ENCODE assay signal across 23 cellular contexts in the genomic region with DNA sequence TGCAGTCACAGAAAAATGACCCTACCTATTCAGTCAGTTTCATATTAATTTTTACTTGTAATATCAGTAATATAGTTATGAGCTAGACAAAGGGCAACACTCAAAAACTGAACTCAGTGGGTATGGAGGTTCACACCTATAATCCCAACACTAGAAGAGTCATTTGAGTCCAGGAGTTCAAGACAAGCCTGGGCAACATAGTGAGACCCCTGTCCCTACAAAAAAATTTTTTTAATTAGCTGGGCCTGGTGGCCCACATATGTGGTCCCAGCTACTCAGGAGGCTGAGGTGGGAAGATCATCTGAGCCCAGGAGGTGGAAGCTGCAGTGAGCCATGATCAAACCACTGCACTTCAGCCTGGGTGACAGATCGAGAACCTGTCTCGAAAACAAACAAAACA. TPM values are rescaled to one million over a fixed set of nuclear protein-coding genes. Genes with fewer than 3 reads are reported as not detected.
A peak's percentile ranks its signal among the peaks of the same experiment; 100 is the strongest.
DNase-seq lines count a peak whose midpoint lies in the region; ATAC-seq and TF ChIP-seq lines count a peak whose summit lies in the region.
"Had no signal": no experiment of that assay in that cellular context is flagged by ENCODE, and none has a peak within 500 bp of the region (broad histone marks: within the 10 kb centered on the region; RNA-seq: fewer than 3 reads in every experiment).

No MANE protein-coding gene starts in this region.

- TF ChIP-seq POLR2A in sigmoid colon (IDR thresholded peaks at IDR 0.05), result no peak

- H3K36me3 ChIP-seq in HEK293 (ENCODE audit: control insufficient read depth in 2 of 2, insufficient read depth in 1 of 2, low read length in 2 of 2), result peaks cover 0 to 43% of the 10 kb centered on the region in 2 experiments
- peaks cover 45% of the 10 kb centered on the region for H3K36me3 ChIP-seq in adipocyte (ENCODE audit: control insufficient read depth, insufficient read depth, low read length, severe bottlenecking)
- H3K36me3 ChIP-seq in sigmoid colon, result peaks cover 0 to 47% (median 13%) of the 10 kb centered on the region in 4 donors

- H3K9me3 ChIP-seq in HEK293 (ENCODE audit: control insufficient read depth, insufficient read depth, low read depth, low read length), result no peaks in the 10 kb centered on the region
- H3K9me3 ChIP-seq in adipocyte (ENCODE audit: control insufficient read depth, low read length), result no peaks in the 10 kb centered on the region
- H3K9me3 ChIP-seq in sigmoid colon, result no peaks in the 10 kb centered on the region
- H3K9me3 ChIP-seq: testis had no signal

- no peak for ATAC-seq in activated CD8-positive, alpha-beta memory T cell treated with anti-CD3 and anti-CD28 coated beads, Interleukin-2, amount 10 ng/mL, durations not matched to agents 7 days and 5 days
- ATAC-seq in GM18868 (IDR thresholded peaks at IDR 0.05; ENCODE audit: unreplicated experiment) (no peak), HG03354 (IDR thresholded peaks at IDR 0.05; ENCODE audit: poor library complexity, severe bottlenecking, unreplicated experiment) (no peak)
- ATAC-seq: left lobe of liver had no signal

- 95 to 96% methylated on average over 2 of the region's 2 CpGs for WGBS in sigmoid colon, 2 donors

- H3K27ac ChIP-seq in HEK293 (ENCODE audit: extremely low read depth, low read depth, low read length), result no peak overlapping the region
- H3K27ac ChIP-seq in sigmoid colon, result no peak overlapping the region
- H3K27ac ChIP-seq: KMS-11, testis, VCaP had no signal

- peaks cover 42% of the 10 kb centered on the region for H3K36me3 Mint-ChIP-seq in activated CD8-positive, alpha-beta memory T cell treated with anti-CD3 and anti-CD28 coated beads, Interleukin-2, amount 10 ng/mL, durations not matched to agents 7 days and 5 days
- peaks cover 30% of the 10 kb centered on the region for H3K36me3 Mint-ChIP-seq in nephron (ENCODE audit: low read depth)

- TF ChIP-seq EP300 in sigmoid colon (IDR thresholded peaks at IDR 0.05), result no peak

- peaks cover 52% of the 10 kb centered on the region for H3K4me1 Mint-ChIP-seq in activated CD8-positive, alpha-beta memory T cell treated with anti-CD3 and anti-CD28 coated beads, Interleukin-2, amount 10 ng/mL, durations not matched to agents 7 days and 5 days
- H3K4me1 Mint-ChIP-seq in nephron, result peaks cover 43% of the 10 kb centered on the region

- H3K27me3 ChIP-seq in adipocyte (replicated peaks; ENCODE audit: control insufficient read depth, insufficient read depth, low read length) (no peaks in the 10 kb centered on the region), sigmoid colon (no peaks in the 10 kb centered on the region)
- H3K27me3 ChIP-seq: testis had no signal

- POLR2A ChIA-PET in HEK293 (lab: Yijun Ruan, JAX), result no interaction called here

- no peak overlapping the region for H3K27ac Mint-ChIP-seq in activated CD8-positive, alpha-beta memory T cell treated with anti-CD3 and anti-CD28 coated beads, Interleukin-2, amount 10 ng/mL, durations not matched to agents 7 days and 5 days
- no peak overlapping the region for H3K27ac Mint-ChIP-seq in nephron
- H3K27ac Mint-ChIP-seq: activated T-helper 2 cell treated with anti-CD3 and anti-CD28 coated beads, Interferon-gamma antibody, Interleukin-2, Interleukin-4, amounts not matched to agents 10 μg/mL and 5 μg/mL and 100 μg/mL, durations not matched to agents 14 hours and 24 hours and 36 hours had no signal

- CTCF ChIA-PET in activated CD8-positive, alpha-beta memory T cell treated with anti-CD3 and anti-CD28 coated beads, Interleukin-2, amount 10 ng/mL, durations not matched to agents 7 days and 5 days (lab: Charles Lee), result interaction anchor here (1.0 kb wide), 1 partner anchor 12 kb away, joined by 4 read pairs; no protein-coding TSS in a partner anchor
- CTCF ChIA-PET in HEK293 (lab: Yijun Ruan, JAX), result no interaction called here

- H3K9me3 Mint-ChIP-seq in activated CD8-positive, alpha-beta memory T cell treated with anti-CD3 and anti-CD28 coated beads, Interleukin-2, amount 10 ng/mL, durations not matched to agents 7 days and 5 days (ENCODE audit: low read depth), result no peaks in the 10 kb centered on the region
- H3K9me3 Mint-ChIP-seq in nephron, result no peaks in the 10 kb centered on the region
- H3K9me3 Mint-ChIP-seq: activated T-helper 2 cell treated with anti-CD3 and anti-CD28 coated beads, Interferon-gamma antibody, Interleukin-2, Interleukin-4, amounts not matched to agents 10 μg/mL and 5 μg/mL and 100 μg/mL, durations not matched to agents 14 hours and 24 hours and 36 hours had no signal

- no peaks in the 10 kb centered on the region for H3K27me3 Mint-ChIP-seq in activated CD8-positive, alpha-beta memory T cell treated with anti-CD3 and anti-CD28 coated beads, Interleukin-2, amount 10 ng/mL, durations not matched to agents 7 days and 5 days
- H3K27me3 Mint-ChIP-seq in nephron (ENCODE audit: low read depth), result no peaks in the 10 kb centered on the region

- DNase-seq in activated CD8-positive, alpha-beta memory T cell treated with anti-CD3 and anti-CD28 coated beads, Interleukin-2, amount 10 ng/mL, durations not matched to agents 7 days and 5 days, result no peak
- DNase-seq in activated CD8-positive, alpha-beta memory T cell treated with anti-CD3 and anti-CD28 coated beads for 24 hours, result no peak
- DNase-seq in adipocyte (ENCODE audit: low read depth) (no peak), sigmoid colon (no peak)
- DNase-seq: anterior cingulate cortex; C1 segment of cervical spinal cord; DMS53; effector memory CD4-positive, alpha-beta T cell; glutamatergic neuron; NCI-H1048; NCI-H2029; NCI-H446 treated with DMSO at 0.1 percent for 48 hours; nucleus accumbens; RPMI8226; testis had no signal

- TF ChIP-seq CTCF in HEK293 (tag by site-specific recombination; IDR thresholded peaks at IDR 0.05) (no peak), nephron (IDR thresholded peaks at IDR 0.05; ENCODE audit: unreplicated experiment in 3 of 3) (no peak), sigmoid colon (IDR thresholded peaks at IDR 0.05) (no peak)

- H3K4me1 ChIP-seq in HEK293 (ENCODE audit: control insufficient read depth, insufficient read depth, low read length) (0 out of 2 replicates have a peak, but pooled peaks cover 3% of the 10 kb centered on the region), adipocyte (ENCODE audit: control insufficient read depth, insufficient read depth, low read length) (peaks cover 38% of the 10 kb centered on the region), sigmoid colon (peaks cover 0 to 46% (median 37%) of the 10 kb centered on the region in 4 donors)
- H3K4me1 ChIP-seq: testis had no signal

- H3K4me3 ChIP-seq in HEK293 (ENCODE audit: low read depth, low read length), result no peak overlapping the region
- no peak overlapping the region for H3K4me3 ChIP-seq in adipocyte (ENCODE audit: low read length)
- H3K4me3 ChIP-seq in sigmoid colon, result no peak overlapping the region
- H3K4me3 ChIP-seq: testis had no signal

- intact Hi-C loops in sigmoid colon (cut with DNase I), result no loop called here

- peak overlapping the region; percentile 53 for H3K4me3 Mint-ChIP-seq in activated CD8-positive, alpha-beta memory T cell treated with anti-CD3 and anti-CD28 coated beads, Interleukin-2, amount 10 ng/mL, durations not matched to agents 7 days and 5 days
- H3K4me3 Mint-ChIP-seq in nephron, result peak overlapping the region in 2 of 3 experiments; percentile 43 to 97

- H3K9ac ChIP-seq in adipocyte (ENCODE audit: low read length), result peak overlapping the region; percentile 16
- H3K9ac ChIP-seq: KMS-11 had no signal

TF ChIP-seq in HEK293, 187 proteins besides CTCF, POLR2A, EP300 and RAD21:
- no peak for TF ChIP-seq ZNF48 (tag by site-specific recombination; IDR thresholded peaks at IDR 0.05)
- no peak for TF ChIP-seq ZSCAN23 (tag by site-specific recombination; IDR thresholded peaks at IDR 0.05)
- 0 out of 2 replicates have a peak, but pooled peaks have one; percentile 53 for TF ChIP-seq ZNF121 (tag by site-specific recombination; IDR thresholded peaks at IDR 0.05)

RNA-seq across cellular contexts. Expression of gene TMF1, which starts 3.1 kb away (rescaled TPM):
- 10 to 100 TPM; 47.5 to 49.5 TPM for total RNA-seq in activated CD8-positive, alpha-beta memory T cell treated with anti-CD3 and anti-CD28 coated beads, Interleukin-2, amount 10 ng/mL, durations not matched to agents 7 days and 5 days
- total RNA-seq in sigmoid colon, result 10 to 100 TPM; 26.9 to 32.8 (median 30.9) TPM
- polyA plus RNA-seq in sigmoid colon, result 10 to 100 TPM in 2 of 3 donors, 1 to 10 TPM in 1; 9.9 to 12.4 (median 11.4) TPM

RNA-seq across cellular contexts. Expression of gene UBA3, which starts 31.2 kb away (rescaled TPM):
- 100 to 1,000 TPM; 104 to 133 TPM for total RNA-seq in activated CD8-positive, alpha-beta memory T cell treated with anti-CD3 and anti-CD28 coated beads, Interleukin-2, amount 10 ng/mL, durations not matched to agents 7 days and 5 days
- 10 to 100 TPM; 53.6 to 84.9 (median 61.6) TPM for total RNA-seq in sigmoid colon
- 10 to 100 TPM; 36.6 to 54.6 (median 38.1) TPM for polyA plus RNA-seq in sigmoid colon

RNA-seq across cellular contexts. Expression of gene EOGT, which starts 35.5 kb away (rescaled TPM):
- 10 to 100 TPM; 15.4 to 15.5 TPM for total RNA-seq in activated CD8-positive, alpha-beta memory T cell treated with anti-CD3 and anti-CD28 coated beads, Interleukin-2, amount 10 ng/mL, durations not matched to agents 7 days and 5 days
- 100 to 1,000 TPM in 1 of 4 donors, 10 to 100 TPM in 3; 42.1 to 103 (median 71.5) TPM for total RNA-seq in sigmoid colon
- polyA plus RNA-seq in sigmoid colon, result 1 to 10 TPM; 4.6 to 7.6 (median 5.4) TPM

RNA-seq across cellular contexts. Expression of gene ARL6IP5, which starts 35.7 kb away (rescaled TPM):
- 100 to 1,000 TPM; 132 to 203 TPM for total RNA-seq in activated CD8-positive, alpha-beta memory T cell treated with anti-CD3 and anti-CD28 coated beads, Interleukin-2, amount 10 ng/mL, durations not matched to agents 7 days and 5 days
- total RNA-seq in sigmoid colon, result 100 to 1,000 TPM in 3 of 4 donors, 10 to 100 TPM in 1; 82.1 to 181 (median 144) TPM
- polyA plus RNA-seq in sigmoid colon, result 100 to 1,000 TPM in 1 of 3 donors, 10 to 100 TPM in 2; 36.6 to 110 (median 50.2) TPM
